1 cellular context compared by ENCODE assay signal in the genomic region with DNA sequence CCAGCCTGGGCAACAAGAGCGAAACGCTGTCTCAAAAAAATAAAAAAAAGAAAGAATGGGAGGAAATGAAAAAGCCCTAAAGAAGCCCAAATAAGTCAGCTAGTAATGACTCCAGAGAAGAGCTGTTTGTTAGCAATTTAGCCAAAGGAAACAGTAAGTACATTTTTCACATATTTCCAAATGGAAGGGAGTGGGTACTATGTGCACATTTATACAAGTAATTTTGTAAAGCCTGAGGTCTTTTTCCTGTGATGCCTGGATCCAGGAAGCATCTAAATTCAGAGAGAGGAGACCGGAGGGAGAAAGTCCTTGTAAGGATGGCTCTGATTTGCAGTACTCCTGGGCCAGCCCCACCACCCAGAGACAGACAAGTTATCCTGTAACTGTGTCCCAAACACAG.
TF ChIP-seq lines count a peak whose summit lies in the region.

No MANE protein-coding gene starts in this region.

TF ChIP-seq in endothelial cell of umbilical vein, 7 proteins besides CTCF, POLR2A, EP300 and RAD21:
- no peak for TF ChIP-seq JUN (IDR thresholded peaks at IDR 0.05; ENCODE audit: borderline replicate concordance, insufficient read depth, insufficient read length, low read depth)
- no peak for TF ChIP-seq EZH2 (IDR thresholded peaks at IDR 0.05; ENCODE audit: borderline replicate concordance, low read depth, low read length, severe bottlenecking)
- no peak for TF ChIP-seq POLR2AphosphoS5 (IDR thresholded peaks at IDR 0.05; ENCODE audit: insufficient read depth, low read depth, low read length)
- TF ChIP-seq, protein P1, sequence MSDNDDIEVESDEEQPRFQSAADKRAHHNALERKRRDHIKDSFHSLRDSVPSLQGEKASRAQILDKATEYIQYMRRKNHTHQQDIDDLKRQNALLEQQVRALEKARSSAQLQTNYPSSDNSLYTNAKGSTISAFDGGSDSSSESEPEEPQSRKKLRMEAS (IDR thresholded peaks at IDR 0.05; ENCODE audit: insufficient read depth, insufficient read length), result no peak
- TF ChIP-seq GATA2 (IDR thresholded peaks at IDR 0.05; ENCODE audit: insufficient read depth, insufficient read length, low read depth, low read length), result no peak
- TF ChIP-seq FOS (IDR thresholded peaks at IDR 0.05; ENCODE audit: borderline replicate concordance, insufficient read depth, low read length), result no peak
- TF ChIP-seq MYC (IDR thresholded peaks at IDR 0.05; ENCODE audit: low read depth, low read length), result no peak
